1 cellular context compared by ENCODE assay signal in the genomic region with DNA sequence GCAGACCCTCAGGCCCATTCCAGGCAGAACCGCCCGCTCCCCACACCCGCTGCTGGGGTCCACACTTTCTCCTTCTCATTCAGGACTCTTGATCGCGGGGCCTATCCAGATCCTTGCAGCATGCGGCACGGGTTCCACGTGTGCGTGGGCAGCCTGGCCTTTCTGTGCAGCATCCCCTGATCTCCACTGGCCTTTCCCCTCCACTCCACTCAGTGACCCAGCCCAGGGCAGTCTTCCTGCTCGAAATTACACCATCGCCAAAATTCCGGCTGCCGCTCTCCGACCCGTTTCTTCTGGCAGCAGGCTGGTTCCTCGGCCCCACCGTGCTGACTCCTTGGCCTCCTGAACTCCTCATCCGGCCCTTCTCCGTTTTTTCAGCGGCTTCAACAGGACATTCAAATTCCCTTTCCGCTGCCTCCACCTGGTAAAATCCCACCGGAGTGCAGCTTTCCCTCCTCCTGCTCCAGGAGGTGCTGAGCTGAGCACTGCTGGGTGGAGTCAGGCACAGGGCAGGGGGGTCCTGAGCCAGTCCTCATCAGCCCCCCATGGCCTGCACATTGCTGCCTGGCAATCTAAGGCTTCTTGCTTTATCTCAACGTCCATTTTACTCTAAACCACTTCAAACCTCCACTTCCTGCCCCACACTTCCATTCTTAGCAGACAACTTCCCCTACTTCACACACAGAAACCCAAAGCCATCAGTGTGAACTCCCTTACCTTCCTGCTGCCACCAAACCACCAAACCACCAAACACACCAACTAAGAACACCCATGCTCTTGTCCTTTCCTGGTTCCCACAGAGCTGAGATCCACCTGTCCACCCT.
TF ChIP-seq lines count a peak whose summit lies in the region.

No MANE protein-coding gene starts in this region.

TF ChIP-seq in HepG2, 621 proteins besides CTCF, POLR2A, EP300 and RAD21:
- TF ChIP-seq CENPBD1 (CRISPR knock-in tag; IDR thresholded peaks at IDR 0.05; ENCODE audit: borderline replicate concordance, low read depth) (no peak), ZNF607 (CRISPR knock-in tag; IDR thresholded peaks at IDR 0.05; ENCODE audit: borderline replicate concordance) (no peak), ZNF589 (CRISPR knock-in tag; conservative IDR thresholded peaks at IDR 0.05) (no peak), RBFOX2 (IDR thresholded peaks at IDR 0.05; ENCODE audit: low read depth, low read length) (0 out of 2 replicates have a peak, but pooled peaks have one; percentile 17), ZNF703 (CRISPR knock-in tag; IDR thresholded peaks at IDR 0.05; ENCODE audit: borderline replicate concordance) (no peak), AGO2 (optimal IDR thresholded peaks at IDR 0.05; ENCODE audit: low read depth, low read length) (peak; percentile 78)
